ENCODE assay signal across 8 cellular contexts in the genomic region with DNA sequence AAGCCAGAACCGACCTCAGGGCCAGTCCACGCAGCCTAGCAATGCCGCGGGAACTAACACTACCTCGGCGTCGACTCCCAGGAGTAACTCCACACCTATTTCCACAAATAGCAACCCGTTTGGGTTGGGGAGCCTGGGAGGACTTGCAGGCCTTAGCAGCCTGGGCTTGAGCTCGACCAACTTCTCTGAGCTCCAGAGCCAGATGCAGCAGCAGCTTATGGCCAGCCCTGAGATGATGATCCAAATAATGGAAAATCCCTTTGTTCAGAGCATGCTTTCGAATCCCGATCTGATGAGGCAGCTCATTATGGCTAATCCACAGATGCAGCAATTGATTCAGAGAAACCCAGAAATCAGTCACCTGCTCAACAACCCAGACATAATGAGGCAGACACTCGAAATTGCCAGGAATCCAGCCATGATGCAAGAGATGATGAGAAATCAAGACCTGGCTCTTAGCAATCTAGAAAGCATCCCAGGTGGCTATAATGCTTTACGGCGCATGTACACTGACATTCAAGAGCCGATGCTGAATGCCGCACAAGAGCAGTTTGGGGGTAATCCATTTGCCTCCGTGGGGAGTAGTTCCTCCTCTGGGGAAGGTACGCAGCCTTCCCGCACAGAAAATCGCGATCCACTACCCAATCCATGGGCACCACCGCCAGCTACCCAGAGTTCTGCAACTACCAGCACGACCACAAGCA. TPM values are rescaled to one million over a fixed set of nuclear protein-coding genes. Genes with fewer than 3 reads are reported as not detected.
A peak's percentile ranks its signal among the peaks of the same experiment; 100 is the strongest.
DNase-seq lines count a peak whose midpoint lies in the region; ATAC-seq and TF ChIP-seq lines count a peak whose summit lies in the region.

No MANE protein-coding gene starts in this region.

- H3K9me3 ChIP-seq in WERI-Rb-1 (ENCODE audit: severe bottlenecking) (no peaks in the 10 kb centered on the region), ectodermal cell (ENCODE audit: control insufficient read depth, low read length) (no peaks in the 10 kb centered on the region), mesenchymal stem cell (ENCODE audit: control insufficient read depth, low read length) (no peaks in the 10 kb centered on the region)

- H2AK5ac ChIP-seq in mesenchymal stem cell (ENCODE audit: low read length, severe bottlenecking): no peak overlapping the region

- no peak overlapping the region for H3K23ac ChIP-seq in mesenchymal stem cell (ENCODE audit: low read length in 2 of 2)

- H2BK15ac ChIP-seq in mesenchymal stem cell (ENCODE audit: low read depth, poor library complexity, severe bottlenecking): no peak overlapping the region

- TF ChIP-seq CTCF in WERI-Rb-1 (IDR thresholded peaks at IDR 0.05; ENCODE audit: low read depth, low read length): no peak

- no peaks in the 10 kb centered on the region for H3K79me1 ChIP-seq in mesenchymal stem cell (replicated peaks; ENCODE audit: low read length, poor library complexity, severe bottlenecking)

- H3K4me3 ChIP-seq in ACC112 (ENCODE audit: low read depth, low read length): peak overlapping the region; percentile 77
- peak overlapping the region; percentile 84 for H3K4me3 ChIP-seq in WERI-Rb-1 (ENCODE audit: low read depth, low read length)
- peak overlapping the region; percentile 67 for H3K4me3 ChIP-seq in ectodermal cell (ENCODE audit: insufficient read depth, low read depth, low read length)
- peak overlapping the region; percentile 77 to 88 for H3K4me3 ChIP-seq in mesenchymal stem cell (ENCODE audit: insufficient read depth in 1 of 2, low read depth in 1 of 2, low read length in 2 of 2)

- no peak overlapping the region for H3K14ac ChIP-seq in mesenchymal stem cell (ENCODE audit: low read length in 2 of 2)

- peak overlapping the region; percentile 39 for H4K91ac ChIP-seq in mesenchymal stem cell (ENCODE audit: low read length)

- peak; percentile 1 for DNase-seq in HT1080 (ENCODE audit: low read depth)
- peak; percentile 21 for DNase-seq in WERI-Rb-1
- peak; percentile 61 for DNase-seq in mesenchymal stem cell
- DNase-seq in stimulated activated naive CD4-positive, alpha-beta T cell treated with Interleukin-2 at 50 U/mL for 16 hours (lab: John Stamatoyannopoulos, UW): peak; percentile 23
- DNase-seq in ecto neural progenitor cell (ENCODE audit: low spot score): no peak

- peaks cover 50% of the 10 kb centered on the region for H3K79me2 ChIP-seq in ACC112 (ENCODE audit: control insufficient read depth, insufficient read depth, low read length, unreplicated experiment)

- H3K4me1 ChIP-seq in ACC112 (ENCODE audit: control insufficient read depth, insufficient read depth, low read length, unreplicated experiment) (peaks cover 5% of the 10 kb centered on the region), ectodermal cell (ENCODE audit: control insufficient read depth, insufficient read depth, low read length) (no peaks in the 10 kb centered on the region), mesenchymal stem cell (ENCODE audit: control insufficient read depth, insufficient read depth, low read depth, low read length) (peaks cover 5% of the 10 kb centered on the region)

- H2BK120ac ChIP-seq in mesenchymal stem cell (ENCODE audit: low read depth, low read length): peak overlapping the region; percentile 61

- H3K27me3 ChIP-seq in ACC112 (ENCODE audit: insufficient read depth, low read length) (no peaks in the 10 kb centered on the region), WERI-Rb-1 (ENCODE audit: insufficient read depth, low read depth, severe bottlenecking) (no peaks in the 10 kb centered on the region), ectodermal cell (ENCODE audit: control insufficient read depth, insufficient read depth, low read length, poor library complexity, severe bottlenecking) (no peaks in the 10 kb centered on the region), mesenchymal stem cell (ENCODE audit: control insufficient read depth in 1 of 2, insufficient read depth in 1 of 2, low read length in 2 of 2) (no peaks in the 10 kb centered on the region)

- H3K27ac ChIP-seq in ACC112 (ENCODE audit: low read depth, low read length) (peak overlapping the region; percentile 88), WERI-Rb-1 (peak overlapping the region; percentile 92), ectodermal cell (ENCODE audit: insufficient read depth, low read depth, low read length, poor library complexity, severe bottlenecking) (no peak overlapping the region), mesenchymal stem cell (ENCODE audit: low read length, poor library complexity, severe bottlenecking) (peak overlapping the region; percentile 86)

- ATAC-seq in GM18907 (IDR thresholded peaks at IDR 0.05; ENCODE audit: unreplicated experiment): peak; percentile 20

- no peak overlapping the region for H4K8ac ChIP-seq in mesenchymal stem cell (ENCODE audit: low read length)

- H3K9ac ChIP-seq in mesenchymal stem cell (ENCODE audit: low read length): peak overlapping the region; percentile 93

- H3K18ac ChIP-seq in mesenchymal stem cell (ENCODE audit: low read depth in 1 of 2, low read length in 2 of 2): peak overlapping the region; percentile 70 to 99

- H2AFZ ChIP-seq in ACC112 (ENCODE audit: low read length, unreplicated experiment) (peak overlapping the region; percentile 61), mesenchymal stem cell (ENCODE audit: low read depth, low read length) (no peak overlapping the region)

- WGBS in ectodermal cell, 2 experiments: 2 to 4% methylated on average over 18 to 23 of the region's 23 CpGs
- under 1% methylated on average over 23 of the region's 23 CpGs for WGBS in mesenchymal stem cell

- H3K36me3 ChIP-seq in ACC112 (ENCODE audit: insufficient read depth, low read length) (no peaks in the 10 kb centered on the region), WERI-Rb-1 (peaks cover 16% of the 10 kb centered on the region), ectodermal cell (ENCODE audit: control insufficient read depth, insufficient read depth, low read length) (no peaks in the 10 kb centered on the region), mesenchymal stem cell (ENCODE audit: control insufficient read depth in 1 of 2, insufficient read depth in 2 of 2, low read depth in 1 of 2, low read length in 2 of 2) (peaks cover 5 to 10% of the 10 kb centered on the region in 2 experiments)

- no peak overlapping the region for H2BK5ac ChIP-seq in mesenchymal stem cell (ENCODE audit: low read depth, low read length, poor library complexity, severe bottlenecking)

- H2BK12ac ChIP-seq in mesenchymal stem cell (ENCODE audit: low read length in 2 of 2): no peak overlapping the region

- H3K4me2 ChIP-seq in mesenchymal stem cell (ENCODE audit: low read length, poor library complexity, severe bottlenecking): peak overlapping the region; percentile 94

- H3K4ac ChIP-seq in mesenchymal stem cell (ENCODE audit: low read depth in 1 of 2, low read length in 2 of 2): peak overlapping the region in 1 of 2 experiments; percentile 32

RNA-seq across cellular contexts. Expression of a gene that starts 0.9 kb away (rescaled TPM):
- 5.4 and 9.6 TPM in 2 replicates for total RNA-seq in HT1080 (2014; rRNA removed; shearing (Covaris generic))
- polyA plus RNA-seq in HT1080 (2015; cell fraction: cytosol; rRNA removed): 18.6 and 22.7 TPM in 2 replicates
- polyA plus RNA-seq in HT1080 (2015; cell fraction: nucleus; rRNA removed): 31.5 and 33.1 TPM in 2 replicates
- 39.9 TPM for polyA plus RNA-seq in ectodermal cell (2013, experiment 1 of 4)
- 37.4 TPM for polyA plus RNA-seq in ectodermal cell (2013, experiment 2 of 4)
- polyA plus RNA-seq in ectodermal cell (2013, experiment 3 of 4): 33.5 TPM
- 40.0 TPM for polyA plus RNA-seq in ectodermal cell (2013, experiment 4 of 4)
- polyA plus RNA-seq in mesenchymal stem cell (2013, experiment 1 of 2): 33.5 TPM
- 33.6 TPM for polyA plus RNA-seq in mesenchymal stem cell (2013, experiment 2 of 2)
